ENCODE assay signal across 1 cellular context in the genomic region with DNA sequence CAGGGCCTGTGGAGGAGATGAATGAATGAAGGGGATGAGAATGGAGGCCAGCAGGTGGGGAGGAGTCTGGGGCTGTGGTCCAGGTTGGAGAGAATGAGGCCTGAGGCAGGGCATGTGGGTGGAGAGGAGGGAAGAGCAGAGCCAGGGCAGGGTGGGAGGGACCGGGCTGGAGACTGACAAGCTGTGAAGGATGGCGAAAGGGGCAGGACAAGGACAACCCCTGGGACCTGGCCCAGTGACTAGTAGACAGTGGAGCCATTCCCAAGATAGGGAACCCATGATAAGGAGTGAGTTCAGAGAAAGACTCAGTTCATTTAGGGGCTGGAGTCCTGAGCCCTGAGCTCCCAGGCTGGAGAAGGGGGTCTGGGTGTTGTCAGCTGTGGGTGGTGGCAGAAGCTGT.
TF ChIP-seq lines count a peak whose summit lies in the region.

No MANE protein-coding gene starts in this region.

TF ChIP-seq in GM23338, 12 proteins besides CTCF, POLR2A, EP300 and RAD21 (continued from another document):
- TF ChIP-seq, protein P1, sequence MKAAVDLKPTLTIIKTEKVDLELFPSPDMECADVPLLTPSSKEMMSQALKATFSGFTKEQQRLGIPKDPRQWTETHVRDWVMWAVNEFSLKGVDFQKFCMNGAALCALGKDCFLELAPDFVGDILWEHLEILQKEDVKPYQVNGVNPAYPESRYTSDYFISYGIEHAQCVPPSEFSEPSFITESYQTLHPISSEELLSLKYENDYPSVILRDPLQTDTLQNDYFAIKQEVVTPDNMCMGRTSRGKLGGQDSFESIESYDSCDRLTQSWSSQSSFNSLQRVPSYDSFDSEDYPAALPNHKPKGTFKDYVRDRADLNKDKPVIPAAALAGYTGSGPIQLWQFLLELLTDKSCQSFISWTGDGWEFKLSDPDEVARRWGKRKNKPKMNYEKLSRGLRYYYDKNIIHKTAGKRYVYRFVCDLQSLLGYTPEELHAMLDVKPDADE (IDR thresholded peaks at IDR 0.05), result no peak
- TF ChIP-seq NANOG (IDR thresholded peaks at IDR 0.05; ENCODE audit: borderline replicate concordance), result no peak
- no peak for TF ChIP-seq POLR2AphosphoS5 (IDR thresholded peaks at IDR 0.05; ENCODE audit: low read depth)
- no peak for TF ChIP-seq EZH2 (IDR thresholded peaks at IDR 0.05; ENCODE audit: low read depth, unreplicated experiment)
- no peak for TF ChIP-seq EZH2phosphoT487 (IDR thresholded peaks at IDR 0.05; ENCODE audit: unreplicated experiment)
- TF ChIP-seq CREB1 (CRISPR knock-in tag; IDR thresholded peaks at IDR 0.05; ENCODE audit: low read depth), result no peak
- no peak for TF ChIP-seq ZNF331 (CRISPR knock-in tag; IDR thresholded peaks at IDR 0.05; ENCODE audit: low read depth)
- TF ChIP-seq, protein P2, sequence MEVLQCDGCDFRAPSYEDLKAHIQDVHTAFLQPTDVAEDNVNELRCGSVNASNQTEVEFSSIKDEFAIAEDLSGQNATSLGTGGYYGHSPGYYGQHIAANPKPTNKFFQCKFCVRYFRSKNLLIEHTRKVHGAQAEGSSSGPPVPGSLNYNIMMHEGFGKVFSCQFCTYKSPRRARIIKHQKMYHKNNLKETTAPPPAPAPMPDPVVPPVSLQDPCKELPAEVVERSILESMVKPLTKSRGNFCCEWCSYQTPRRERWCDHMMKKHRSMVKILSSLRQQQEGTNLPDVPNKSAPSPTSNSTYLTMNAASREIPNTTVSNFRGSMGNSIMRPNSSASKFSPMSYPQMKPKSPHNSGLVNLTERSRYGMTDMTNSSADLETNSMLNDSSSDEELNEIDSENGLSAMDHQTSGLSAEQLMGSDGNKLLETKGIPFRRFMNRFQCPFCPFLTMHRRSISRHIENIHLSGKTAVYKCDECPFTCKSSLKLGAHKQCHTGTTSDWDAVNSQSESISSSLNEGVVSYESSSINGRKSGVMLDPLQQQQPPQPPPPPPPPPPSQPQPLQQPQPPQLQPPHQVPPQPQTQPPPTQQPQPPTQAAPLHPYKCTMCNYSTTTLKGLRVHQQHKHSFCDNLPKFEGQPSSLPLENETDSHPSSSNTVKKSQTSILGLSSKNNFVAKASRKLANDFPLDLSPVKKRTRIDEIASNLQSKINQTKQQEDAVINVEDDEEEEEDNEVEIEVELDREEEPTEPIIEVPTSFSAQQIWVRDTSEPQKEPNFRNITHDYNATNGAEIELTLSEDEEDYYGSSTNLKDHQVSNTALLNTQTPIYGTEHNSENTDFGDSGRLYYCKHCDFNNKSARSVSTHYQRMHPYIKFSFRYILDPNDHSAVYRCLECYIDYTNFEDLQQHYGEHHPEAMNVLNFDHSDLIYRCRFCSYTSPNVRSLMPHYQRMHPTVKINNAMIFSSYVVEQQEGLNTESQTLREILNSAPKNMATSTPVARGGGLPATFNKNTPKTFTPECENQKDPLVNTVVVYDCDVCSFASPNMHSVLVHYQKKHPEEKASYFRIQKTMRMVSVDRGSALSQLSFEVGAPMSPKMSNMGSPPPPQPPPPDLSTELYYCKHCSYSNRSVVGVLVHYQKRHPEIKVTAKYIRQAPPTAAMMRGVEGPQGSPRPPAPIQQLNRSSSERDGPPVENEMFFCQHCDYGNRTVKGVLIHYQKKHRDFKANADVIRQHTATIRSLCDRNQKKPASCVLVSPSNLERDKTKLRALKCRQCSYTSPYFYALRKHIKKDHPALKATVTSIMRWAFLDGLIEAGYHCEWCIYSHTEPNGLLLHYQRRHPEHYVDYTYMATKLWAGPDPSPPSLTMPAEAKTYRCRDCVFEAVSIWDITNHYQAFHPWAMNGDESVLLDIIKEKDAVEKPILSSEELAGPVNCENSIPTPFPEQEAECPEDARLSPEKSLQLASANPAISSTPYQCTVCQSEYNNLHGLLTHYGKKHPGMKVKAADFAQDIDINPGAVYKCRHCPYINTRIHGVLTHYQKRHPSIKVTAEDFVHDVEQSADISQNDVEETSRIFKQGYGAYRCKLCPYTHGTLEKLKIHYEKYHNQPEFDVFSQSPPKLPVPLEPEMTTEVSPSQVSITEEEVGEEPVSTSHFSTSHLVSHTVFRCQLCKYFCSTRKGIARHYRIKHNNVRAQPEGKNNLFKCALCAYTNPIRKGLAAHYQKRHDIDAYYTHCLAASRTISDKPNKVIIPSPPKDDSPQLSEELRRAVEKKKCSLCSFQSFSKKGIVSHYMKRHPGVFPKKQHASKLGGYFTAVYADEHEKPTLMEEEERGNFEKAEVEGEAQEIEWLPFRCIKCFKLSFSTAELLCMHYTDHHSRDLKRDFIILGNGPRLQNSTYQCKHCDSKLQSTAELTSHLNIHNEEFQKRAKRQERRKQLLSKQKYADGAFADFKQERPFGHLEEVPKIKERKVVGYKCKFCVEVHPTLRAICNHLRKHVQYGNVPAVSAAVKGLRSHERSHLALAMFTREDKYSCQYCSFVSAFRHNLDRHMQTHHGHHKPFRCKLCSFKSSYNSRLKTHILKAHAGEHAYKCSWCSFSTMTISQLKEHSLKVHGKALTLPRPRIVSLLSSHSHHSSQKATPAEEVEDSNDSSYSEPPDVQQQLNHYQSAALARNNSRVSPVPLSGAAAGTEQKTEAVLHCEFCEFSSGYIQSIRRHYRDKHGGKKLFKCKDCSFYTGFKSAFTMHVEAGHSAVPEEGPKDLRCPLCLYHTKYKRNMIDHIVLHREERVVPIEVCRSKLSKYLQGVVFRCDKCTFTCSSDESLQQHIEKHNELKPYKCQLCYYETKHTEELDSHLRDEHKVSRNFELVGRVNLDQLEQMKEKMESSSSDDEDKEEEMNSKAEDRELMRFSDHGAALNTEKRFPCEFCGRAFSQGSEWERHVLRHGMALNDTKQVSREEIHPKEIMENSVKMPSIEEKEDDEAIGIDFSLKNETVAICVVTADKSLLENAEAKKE (CRISPR knock-in tag; IDR thresholded peaks at IDR 0.05), result no peak
- TF ChIP-seq, protein P3, sequence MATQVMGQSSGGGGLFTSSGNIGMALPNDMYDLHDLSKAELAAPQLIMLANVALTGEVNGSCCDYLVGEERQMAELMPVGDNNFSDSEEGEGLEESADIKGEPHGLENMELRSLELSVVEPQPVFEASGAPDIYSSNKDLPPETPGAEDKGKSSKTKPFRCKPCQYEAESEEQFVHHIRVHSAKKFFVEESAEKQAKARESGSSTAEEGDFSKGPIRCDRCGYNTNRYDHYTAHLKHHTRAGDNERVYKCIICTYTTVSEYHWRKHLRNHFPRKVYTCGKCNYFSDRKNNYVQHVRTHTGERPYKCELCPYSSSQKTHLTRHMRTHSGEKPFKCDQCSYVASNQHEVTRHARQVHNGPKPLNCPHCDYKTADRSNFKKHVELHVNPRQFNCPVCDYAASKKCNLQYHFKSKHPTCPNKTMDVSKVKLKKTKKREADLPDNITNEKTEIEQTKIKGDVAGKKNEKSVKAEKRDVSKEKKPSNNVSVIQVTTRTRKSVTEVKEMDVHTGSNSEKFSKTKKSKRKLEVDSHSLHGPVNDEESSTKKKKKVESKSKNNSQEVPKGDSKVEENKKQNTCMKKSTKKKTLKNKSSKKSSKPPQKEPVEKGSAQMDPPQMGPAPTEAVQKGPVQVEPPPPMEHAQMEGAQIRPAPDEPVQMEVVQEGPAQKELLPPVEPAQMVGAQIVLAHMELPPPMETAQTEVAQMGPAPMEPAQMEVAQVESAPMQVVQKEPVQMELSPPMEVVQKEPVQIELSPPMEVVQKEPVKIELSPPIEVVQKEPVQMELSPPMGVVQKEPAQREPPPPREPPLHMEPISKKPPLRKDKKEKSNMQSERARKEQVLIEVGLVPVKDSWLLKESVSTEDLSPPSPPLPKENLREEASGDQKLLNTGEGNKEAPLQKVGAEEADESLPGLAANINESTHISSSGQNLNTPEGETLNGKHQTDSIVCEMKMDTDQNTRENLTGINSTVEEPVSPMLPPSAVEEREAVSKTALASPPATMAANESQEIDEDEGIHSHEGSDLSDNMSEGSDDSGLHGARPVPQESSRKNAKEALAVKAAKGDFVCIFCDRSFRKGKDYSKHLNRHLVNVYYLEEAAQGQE (IDR thresholded peaks at IDR 0.05; ENCODE audit: unreplicated experiment), result no peak
- no peak for TF ChIP-seq STAT1 (IDR thresholded peaks at IDR 0.05; ENCODE audit: unreplicated experiment)
